Comparison of ENCODE assay signal across 1 cellular context in the genomic region with DNA sequence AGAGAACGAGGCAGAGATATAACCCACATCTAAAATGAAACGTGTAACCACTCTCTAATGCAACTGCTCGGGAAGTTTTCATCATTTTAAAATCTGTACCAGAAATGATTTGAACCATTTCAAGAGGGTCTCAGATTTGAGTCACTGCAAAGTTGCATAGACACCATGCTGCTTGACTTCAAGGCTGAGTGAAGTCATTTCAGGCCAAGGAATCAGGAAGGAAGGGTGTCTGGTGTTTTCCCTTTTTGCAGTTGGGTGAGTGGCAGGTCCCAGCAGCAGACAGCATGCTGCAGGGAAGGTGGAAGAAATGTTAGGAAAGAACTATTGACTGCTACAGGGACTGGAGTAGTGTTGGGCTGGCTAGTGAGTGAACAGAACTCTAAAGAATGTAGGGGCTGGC.
TF ChIP-seq lines count a peak whose summit lies in the region.

No MANE protein-coding gene starts in this region.

TF ChIP-seq in K562, 482 proteins besides CTCF, POLR2A, EP300 and RAD21:
- TF ChIP-seq MCM3 (IDR thresholded peaks at IDR 0.05) (no peak), ZNF282 (CRISPR knock-in tag; IDR thresholded peaks at IDR 0.05) (no peak), SUPT5H (IDR thresholded peaks at IDR 0.05) (peak; percentile 10; the same call in 1 of the 2 replicates)
- TF ChIP-seq, protein P1, sequence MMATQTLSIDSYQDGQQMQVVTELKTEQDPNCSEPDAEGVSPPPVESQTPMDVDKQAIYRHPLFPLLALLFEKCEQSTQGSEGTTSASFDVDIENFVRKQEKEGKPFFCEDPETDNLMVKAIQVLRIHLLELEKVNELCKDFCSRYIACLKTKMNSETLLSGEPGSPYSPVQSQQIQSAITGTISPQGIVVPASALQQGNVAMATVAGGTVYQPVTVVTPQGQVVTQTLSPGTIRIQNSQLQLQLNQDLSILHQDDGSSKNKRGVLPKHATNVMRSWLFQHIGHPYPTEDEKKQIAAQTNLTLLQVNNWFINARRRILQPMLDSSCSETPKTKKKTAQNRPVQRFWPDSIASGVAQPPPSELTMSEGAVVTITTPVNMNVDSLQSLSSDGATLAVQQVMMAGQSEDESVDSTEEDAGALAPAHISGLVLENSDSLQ (IDR thresholded peaks at IDR 0.05) = peak; percentile 53
